In the genomic region with DNA sequence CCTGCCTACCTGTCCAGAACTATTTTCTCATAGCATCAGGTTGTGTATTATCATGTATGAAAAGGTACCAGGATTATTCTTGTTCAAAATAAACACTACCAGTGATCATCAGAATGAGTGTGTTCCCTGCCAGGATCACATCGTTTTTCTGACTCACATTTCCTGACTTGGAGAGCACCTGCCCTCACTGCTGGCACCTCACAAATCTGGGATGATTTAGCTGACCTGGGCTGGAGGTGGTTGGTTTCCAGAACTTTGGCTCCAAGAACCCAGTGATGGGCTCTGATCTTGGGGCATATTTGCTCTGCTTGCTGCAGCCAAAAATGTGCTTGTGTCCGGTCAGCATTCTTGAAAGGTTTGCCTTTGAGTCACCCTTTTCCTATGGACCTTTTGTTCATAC, we compare ENCODE assay signal across 24 cellular contexts.
A peak's percentile ranks its signal among the peaks of the same experiment; 100 is the strongest.
DNase-seq lines count a peak whose midpoint lies in the region; ATAC-seq, FAIRE-seq and TF ChIP-seq lines count a peak whose summit lies in the region.
"Had no signal": no experiment of that assay in that cellular context is flagged by ENCODE, and none has a peak within 500 bp of the region (broad histone marks: within the 10 kb centered on the region; RNA-seq: fewer than 3 reads in every experiment).

No MANE protein-coding gene starts in this region.

- H2AK5ac ChIP-seq in H1 (ENCODE audit: low read depth, low read length): no peak overlapping the region

- H3K9me3 ChIP-seq in GM23248 (ENCODE audit: low read depth): no peaks in the 10 kb centered on the region
- H3K9me3 ChIP-seq in MG63: no peaks in the 10 kb centered on the region
- H3K9me3 ChIP-seq in H1 (ENCODE audit: insufficient read depth in 2 of 2, low read depth in 1 of 2, low read length in 1 of 2): no peaks in the 10 kb centered on the region
- H3K9me3 ChIP-seq: Caco-2 had no signal

- POLR2A ChIA-PET in H1 (lab: Charles Lee; ENCODE audit: partially characterized antibody): no interaction called here

- TF ChIP-seq EP300 in H1 (IDR thresholded peaks at IDR 0.05; ENCODE audit: borderline replicate concordance in 1 of 2, low read depth in 2 of 2, low read length in 2 of 2): no peak

- no peak overlapping the region for H3K18ac ChIP-seq in H1 (ENCODE audit: extremely low read depth, low read length)

- H3K4me2 ChIP-seq in GM23248 (ENCODE audit: unreplicated experiment): peak overlapping the region; percentile 4
- H3K4me2 ChIP-seq in H1 (ENCODE audit: insufficient read depth in 1 of 2, low read depth in 2 of 2, low read length in 2 of 2): no peak overlapping the region

- H3K23me2 ChIP-seq in H1 (ENCODE audit: low read depth, low read length): no peaks in the 10 kb centered on the region

- H3K56ac ChIP-seq in H1 (replicated peaks; ENCODE audit: insufficient read length, low read depth, low read length): no peak overlapping the region

- CTCF ChIA-PET in H1 (lab: Charles Lee; ENCODE audit: partially characterized antibody): interaction anchor here (1.2 kb wide), 1 partner anchor 9 kb away, joined by 4 read pairs; no protein-coding TSS in a partner anchor

- no peak overlapping the region for H3K23ac ChIP-seq in H1 (ENCODE audit: insufficient read length)

- no peak for TF ChIP-seq POLR2A in H1 (IDR thresholded peaks at IDR 0.05; ENCODE audit: control extremely low read depth in 1 of 2, low read depth in 2 of 2, low read length in 2 of 2)

- no peak for FAIRE-seq in H1 (lab: Jason Lieb, UNC)
- FAIRE-seq: GM12892, HepG2 had no signal

- H3K79me2 ChIP-seq in GM23248 (ENCODE audit: insufficient read depth): no peaks in the 10 kb centered on the region
- no peaks in the 10 kb centered on the region for H3K79me2 ChIP-seq in H1 (ENCODE audit: control insufficient read depth in 1 of 2, insufficient read depth in 2 of 2, low read length in 2 of 2)

- H4K20me1 ChIP-seq in GM23248 (ENCODE audit: insufficient read depth) (no peaks in the 10 kb centered on the region), H1 (replicated peaks in 1 of 2; ENCODE audit: control insufficient read depth in 1 of 2, insufficient read depth in 2 of 2, low read length in 2 of 2) (no peaks in the 10 kb centered on the region)

- H3K4me1 ChIP-seq in GM23248 (ENCODE audit: insufficient read depth): peaks cover 31% of the 10 kb centered on the region
- no peaks in the 10 kb centered on the region for H3K4me1 ChIP-seq in H1 (replicated peaks in 1 of 4; ENCODE audit: control insufficient read depth in 3 of 4, insufficient read depth in 4 of 4, low read length in 3 of 4)
- H3K4me1 ChIP-seq: Caco-2 had no signal

- 40% methylated on average over 2 of the region's 2 CpGs for WGBS in GM23248 (ENCODE audit: low coverage in 1 of 2, low lambda C conversion rate in 2 of 2, missing lambda C conversion rate in 2 of 2), 2 experiments
- WGBS in H1 (ENCODE audit: extremely low coverage in 1 of 2, insufficient coverage in 1 of 2, insufficient read length in 1 of 2, insufficient replicate concordance in 2 of 2, low coverage in 1 of 2, low lambda C conversion rate in 2 of 2, missing lambda C conversion rate in 1 of 2), 2 experiments: 90% methylated on average over 2 of the region's 2 CpGs; no CpG with 5 or more reads in 1 of the 2 experiments

- DNase-seq in GM23248 (peak; percentile 35), MG63 (peak; percentile 22), H1 (ENCODE audit: low read depth in 1 of 2, low spot score in 2 of 2) (no peak), omental fat pad (ENCODE audit: low spot score) (no peak), NCI-H1694 treated with DMSO at 0.1 percent for 48 hours (lab: John Stamatoyannopoulos, UW) (no peak), NCI-H526 treated with DMSO at 0.1 percent for 48 hours (lab: John Stamatoyannopoulos, UW) (no peak), SW 1271 (lab: John Stamatoyannopoulos, UW) (no peak)
- DNase-seq: Caco-2; CD8-positive, alpha-beta T cell; DND-41; H9; Karpas-422; NCI-H1092 treated with DMSO at 0.1 percent for 48 hours; NCI-H1436; NCI-H187 treated with DMSO at 0.1 percent for 48 hours; NCI-H2107; NCI-H524; NCI-H774; SHP77 had no signal

- no peak overlapping the region for H3K4ac ChIP-seq in H1 (replicated peaks; ENCODE audit: insufficient read length, low read depth, low read length)

- H3K4me3 ChIP-seq in GM23248 (no peak overlapping the region), MG63 (no peak overlapping the region), H1 (ENCODE audit: extremely low read depth in 1 of 4, insufficient read depth in 2 of 4, low read depth in 3 of 4, low read length in 4 of 4) (no peak overlapping the region)

- no peak overlapping the region for H3K14ac ChIP-seq in H1 (ENCODE audit: insufficient read length)

- H3K36me3 ChIP-seq in GM23248 (ENCODE audit: low read depth) (no peaks in the 10 kb centered on the region), MG63 (no peaks in the 10 kb centered on the region), H1 (ENCODE audit: control insufficient read depth in 2 of 4, insufficient read depth in 4 of 4, low read length in 3 of 4) (no peaks in the 10 kb centered on the region)

- no peak for TF ChIP-seq RAD21 in H1 (IDR thresholded peaks at IDR 0.05 in 1 of 2, conservative IDR thresholded peaks at IDR 0.05 in 1 of 2; ENCODE audit: low read depth in 2 of 2, low read length in 2 of 2)

- H2BK5ac ChIP-seq in H1 (ENCODE audit: low read depth, low read length): no peak overlapping the region

- peak overlapping the region; percentile 71; the same call in 1 of the 2 replicates for H4K8ac ChIP-seq in H1 (ENCODE audit: extremely low read depth, insufficient read depth, low read length)

- H2BK12ac ChIP-seq in H1 (ENCODE audit: low read depth, low read length): no peak overlapping the region

- no peak overlapping the region for H3K9ac ChIP-seq in GM23248
- no peak overlapping the region for H3K9ac ChIP-seq in H1 (replicated peaks in 1 of 4; ENCODE audit: extremely low read depth in 1 of 4, low read depth in 3 of 4, low read length in 3 of 4)

- in situ Hi-C loops in GM23248 (cut with MboI): no loop called here

- peak; percentile 76 for ATAC-seq in omental fat pad (ENCODE audit: low FRiP score)
- ATAC-seq: CD8-positive, alpha-beta T cell; HepG2; Panc1 had no signal

- H2BK120ac ChIP-seq in H1 (replicated peaks; ENCODE audit: low read depth, low read length): no peak overlapping the region

- H3K27ac ChIP-seq in GM23248 (no peak overlapping the region), H1 (ENCODE audit: low read depth, low read length) (no peak overlapping the region)
- H3K27ac ChIP-seq: C4-2B, RWPE1 had no signal

- H2BK15ac ChIP-seq in H1 (ENCODE audit: low read length): no peak overlapping the region

- no peak for TF ChIP-seq CTCF in H1 (IDR thresholded peaks at IDR 0.05; ENCODE audit: control extremely low read depth in 1 of 3, insufficient read depth in 1 of 3, low read depth in 1 of 3, low read length in 3 of 3)
- no peak for TF ChIP-seq CTCF in omental fat pad (IDR thresholded peaks at IDR 0.05)

- no peak overlapping the region for H2BK20ac ChIP-seq in H1 (ENCODE audit: low read length)

- no peaks in the 10 kb centered on the region for H3K79me1 ChIP-seq in H1 (ENCODE audit: low read depth, low read length)

- H2AFZ ChIP-seq in GM23248 (no peak overlapping the region), H1 (ENCODE audit: low read length) (no peak overlapping the region)

- H3K9me2 ChIP-seq in GM23248 (ENCODE audit: insufficient read depth): no peaks in the 10 kb centered on the region

- H4K91ac ChIP-seq in H1 (replicated peaks; ENCODE audit: insufficient read length, low read length): no peak overlapping the region

- peaks cover 11% of the 10 kb centered on the region for H3F3A ChIP-seq in GM23248 (ENCODE audit: insufficient read depth)

- no peaks in the 10 kb centered on the region for H3K27me3 ChIP-seq in GM23248 (replicated peaks; ENCODE audit: insufficient read depth)
- H3K27me3 ChIP-seq in MG63: no peaks in the 10 kb centered on the region
- H3K27me3 ChIP-seq in H1 (replicated peaks in 1 of 4; ENCODE audit: control insufficient read depth in 3 of 4, extremely low read depth in 1 of 4, insufficient read depth in 3 of 4, low read length in 3 of 4): no peaks in the 10 kb centered on the region; a peak in 1 of 7 replicates

- H4K5ac ChIP-seq in H1 (ENCODE audit: insufficient read length, low read depth, low read length): no peak overlapping the region

TF ChIP-seq in H1, 55 proteins besides CTCF, POLR2A, EP300 and RAD21:
- TF ChIP-seq ZNF274 (IDR thresholded peaks at IDR 0.05; ENCODE audit: borderline replicate concordance, extremely low read depth, low read length) (no peak), CEBPB (IDR thresholded peaks at IDR 0.05; ENCODE audit: low read depth, low read length) (no peak), POU5F1 (IDR thresholded peaks at IDR 0.05; ENCODE audit: low read depth, low read length) (no peak), EGR1 (IDR thresholded peaks at IDR 0.05; ENCODE audit: borderline replicate concordance, low read depth, low read length) (no peak)

Comparison
In these comparisons a context has a peak if more than half of its experiments do, and no peak if none do; other contexts are left out.
1. DNase-seq: peak in GM23248 (single experiment) and MG63 (single experiment); none in H1 (0 of 2), omental fat pad (single experiment), NCI-H1694 treated with DMSO at 0.1 percent for 48 hours (single experiment), NCI-H526 treated with DMSO at 0.1 percent for 48 hours (single experiment) and SW 1271 (0 of 2).